ENCODE assay signal across 19 cellular contexts in the genomic region with DNA sequence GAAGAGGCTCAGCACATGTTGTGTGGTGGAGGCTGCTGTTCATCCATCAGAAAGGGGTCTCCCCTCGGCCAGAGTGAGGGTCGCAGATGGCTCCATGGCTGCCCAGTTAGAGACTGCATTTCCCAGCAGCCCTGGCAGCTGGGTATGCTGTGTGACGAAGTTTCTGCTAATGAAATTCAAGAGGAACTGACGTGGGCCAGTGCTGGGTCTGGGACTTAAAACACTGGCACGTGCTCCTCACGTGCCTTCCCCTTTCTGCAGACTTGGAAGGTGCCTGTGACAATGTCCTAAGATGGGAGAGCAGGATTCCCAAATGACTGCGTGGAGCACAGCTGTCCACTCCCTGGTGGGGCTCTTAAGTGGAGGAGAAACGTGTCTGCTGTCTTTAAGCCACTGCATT.
A peak's percentile ranks its signal among the peaks of the same experiment; 100 is the strongest.
DNase-seq lines count a peak whose midpoint lies in the region; ATAC-seq and TF ChIP-seq lines count a peak whose summit lies in the region.
"Had no signal": no experiment of that assay in that cellular context is flagged by ENCODE, and none has a peak within 500 bp of the region (broad histone marks: within the 10 kb centered on the region; RNA-seq: fewer than 3 reads in every experiment).

No MANE protein-coding gene starts in this region.

- no peaks in the 10 kb centered on the region for H3K36me3 Mint-ChIP-seq in WTC11

- no peak for TF ChIP-seq CTCF in WTC11 (IDR thresholded peaks at IDR 0.05)

- H3K27ac Mint-ChIP-seq in WTC11 = peak overlapping the region; percentile 63; the same call in 1 of the 2 replicates
- H3K27ac Mint-ChIP-seq: activated CD4-positive, alpha-beta T cell treated with anti-CD3 and anti-CD28 coated beads for 36 hours had no signal

- POLR2A ChIA-PET in WTC11 (lab: Charles Lee) = no interaction called here

- peaks cover 25% of the 10 kb centered on the region for H3K4me1 Mint-ChIP-seq in WTC11
- H3K4me1 Mint-ChIP-seq: activated CD4-positive, alpha-beta T cell treated with anti-CD3 and anti-CD28 coated beads for 36 hours had no signal

- CTCF ChIA-PET in WTC11 (lab: Charles Lee) = interaction anchor here (0.6 to 1.9 kb wide), 9 partner anchors 10 to 399 kb away, joined by 3 to 6 read pairs (median 4); no protein-coding TSS in a partner anchor

- no peaks in the 10 kb centered on the region for H3K27me3 Mint-ChIP-seq in WTC11 (ENCODE audit: low read depth)
- H3K27me3 Mint-ChIP-seq: activated CD4-positive, alpha-beta T cell treated with anti-CD3 and anti-CD28 coated beads for 36 hours had no signal

- no peaks in the 10 kb centered on the region for H3K9me3 Mint-ChIP-seq in WTC11
- H3K9me3 Mint-ChIP-seq: GM23338 had no signal

- no peak overlapping the region for H3K4me3 Mint-ChIP-seq in WTC11
- H3K4me3 Mint-ChIP-seq: activated CD4-positive, alpha-beta T cell treated with anti-CD3 and anti-CD28 coated beads for 36 hours; GM23338 had no signal

- no peak for ATAC-seq in WTC11
- no peak for ATAC-seq in GM19452 (IDR thresholded peaks at IDR 0.05; ENCODE audit: unreplicated experiment)
- ATAC-seq in GM18498 (IDR thresholded peaks at IDR 0.05; ENCODE audit: unreplicated experiment) = no peak
- ATAC-seq in GM21576 (IDR thresholded peaks at IDR 0.05; ENCODE audit: unreplicated experiment) = no peak
- ATAC-seq: activated CD4-positive, alpha-beta T cell treated with anti-CD3 and anti-CD28 coated beads for 36 hours; foreskin keratinocyte; left colon; mucosa of descending colon had no signal

- DNase-seq in Ammon's horn (ENCODE audit: low spot score) (peak; percentile 13), MV-4-11 (lab: John Stamatoyannopoulos, UW) (peak; percentile 62), WTC11 (ENCODE audit: low spot score) (no peak), inferior parietal cortex (ENCODE audit: extremely low spot score) (peak; percentile 45), SIG-M5 treated with dmso at 0.1 percent for 504 hours (lab: John Stamatoyannopoulos, UW; ENCODE audit: unreplicated experiment) (no peak)
- DNase-seq: activated CD4-positive, alpha-beta T cell treated with anti-CD3 and anti-CD28 coated beads for 36 hours; activated gamma-delta T cell treated with Interleukin-2 at 50 U/mL for 16 hours; cerebellar nuclear complex; foreskin keratinocyte; KG1; left colon; SHP77; stimulated activated CD4-positive, alpha-beta T cell treated with anti-CD3 and anti-CD28 coated beads, Interleukin-2, amount 100 ng/mL, for 24 hours; T-helper 2 cell had no signal

TF ChIP-seq in WTC11, 78 proteins besides CTCF, POLR2A, EP300 and RAD21:
- TF ChIP-seq ZBTB21 (CRISPR knock-in tag; IDR thresholded peaks at IDR 0.05; ENCODE audit: borderline replicate concordance) = no peak

Comparison
In these comparisons a context has a peak if more than half of its experiments do, and no peak if none do; other contexts are left out.
1. DNase-seq: peak in Ammon's horn (single experiment), MV-4-11 (single experiment) and inferior parietal cortex (single experiment); none in WTC11 (single experiment) and SIG-M5 treated with dmso at 0.1 percent for 504 hours (single experiment).